In the genomic region with DNA sequence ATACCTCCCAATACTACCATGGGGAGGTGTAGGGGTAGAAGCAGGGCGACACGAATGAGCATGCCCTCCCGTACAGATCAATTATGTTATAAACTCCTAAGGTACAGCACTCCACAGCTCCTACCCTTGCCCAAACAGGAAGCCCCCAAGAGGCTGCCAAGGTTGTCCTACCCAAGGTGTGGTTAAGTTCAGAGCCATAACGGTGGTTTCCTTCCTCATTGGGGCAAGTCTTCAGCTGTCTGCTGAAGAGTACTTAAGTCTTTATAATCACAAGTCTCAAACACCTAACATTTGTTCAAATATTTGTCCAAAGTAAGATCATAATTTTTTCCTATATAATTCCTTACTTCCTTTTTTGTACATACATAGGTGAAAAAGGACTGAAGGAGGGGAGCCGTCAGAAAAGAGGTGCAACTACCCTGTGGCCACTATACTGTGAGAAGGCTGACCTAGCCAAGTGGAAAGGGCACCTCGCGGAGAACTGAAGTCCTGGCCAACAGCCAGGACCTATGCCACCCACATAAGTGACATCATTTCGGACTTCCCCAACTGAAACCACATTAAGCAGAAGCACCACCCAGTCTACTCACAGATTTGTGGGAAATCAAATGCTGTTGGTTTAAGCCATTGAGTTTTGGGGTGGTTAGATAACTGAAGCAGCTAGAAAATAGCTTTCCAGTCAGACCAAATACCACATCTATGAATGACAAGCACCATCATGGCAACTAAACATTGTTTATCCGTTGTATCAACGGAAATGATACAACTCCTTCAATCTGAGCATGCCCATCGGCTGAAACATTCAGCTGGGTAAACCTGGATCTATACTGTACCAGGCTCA, we compare ENCODE assay signal across 1 cellular context.
TF ChIP-seq lines count a peak whose summit lies in the region.

No MANE protein-coding gene starts in this region.

TF ChIP-seq in GM23338, 12 proteins besides CTCF, POLR2A, EP300 and RAD21 (continued from another document):
- TF ChIP-seq, protein P1, sequence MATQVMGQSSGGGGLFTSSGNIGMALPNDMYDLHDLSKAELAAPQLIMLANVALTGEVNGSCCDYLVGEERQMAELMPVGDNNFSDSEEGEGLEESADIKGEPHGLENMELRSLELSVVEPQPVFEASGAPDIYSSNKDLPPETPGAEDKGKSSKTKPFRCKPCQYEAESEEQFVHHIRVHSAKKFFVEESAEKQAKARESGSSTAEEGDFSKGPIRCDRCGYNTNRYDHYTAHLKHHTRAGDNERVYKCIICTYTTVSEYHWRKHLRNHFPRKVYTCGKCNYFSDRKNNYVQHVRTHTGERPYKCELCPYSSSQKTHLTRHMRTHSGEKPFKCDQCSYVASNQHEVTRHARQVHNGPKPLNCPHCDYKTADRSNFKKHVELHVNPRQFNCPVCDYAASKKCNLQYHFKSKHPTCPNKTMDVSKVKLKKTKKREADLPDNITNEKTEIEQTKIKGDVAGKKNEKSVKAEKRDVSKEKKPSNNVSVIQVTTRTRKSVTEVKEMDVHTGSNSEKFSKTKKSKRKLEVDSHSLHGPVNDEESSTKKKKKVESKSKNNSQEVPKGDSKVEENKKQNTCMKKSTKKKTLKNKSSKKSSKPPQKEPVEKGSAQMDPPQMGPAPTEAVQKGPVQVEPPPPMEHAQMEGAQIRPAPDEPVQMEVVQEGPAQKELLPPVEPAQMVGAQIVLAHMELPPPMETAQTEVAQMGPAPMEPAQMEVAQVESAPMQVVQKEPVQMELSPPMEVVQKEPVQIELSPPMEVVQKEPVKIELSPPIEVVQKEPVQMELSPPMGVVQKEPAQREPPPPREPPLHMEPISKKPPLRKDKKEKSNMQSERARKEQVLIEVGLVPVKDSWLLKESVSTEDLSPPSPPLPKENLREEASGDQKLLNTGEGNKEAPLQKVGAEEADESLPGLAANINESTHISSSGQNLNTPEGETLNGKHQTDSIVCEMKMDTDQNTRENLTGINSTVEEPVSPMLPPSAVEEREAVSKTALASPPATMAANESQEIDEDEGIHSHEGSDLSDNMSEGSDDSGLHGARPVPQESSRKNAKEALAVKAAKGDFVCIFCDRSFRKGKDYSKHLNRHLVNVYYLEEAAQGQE (IDR thresholded peaks at IDR 0.05; ENCODE audit: unreplicated experiment): no peak
- TF ChIP-seq EZH2phosphoT487 (IDR thresholded peaks at IDR 0.05; ENCODE audit: unreplicated experiment) (no peak), ZNF114 (CRISPR knock-in tag; IDR thresholded peaks at IDR 0.05) (no peak), POLR2AphosphoS5 (IDR thresholded peaks at IDR 0.05; ENCODE audit: low read depth) (no peak), CREB1 (CRISPR knock-in tag; IDR thresholded peaks at IDR 0.05; ENCODE audit: low read depth) (no peak)
